In genomic region chr5:72109625-72110024, GRCh38 we compare ENCODE assay signal across 10 cellular contexts. TPM values are rescaled to one million over a fixed set of nuclear protein-coding genes. Genes with fewer than 3 reads are reported as not detected.
DNase-seq lines count a peak whose midpoint lies in the region; ATAC-seq, FAIRE-seq and TF ChIP-seq lines count a peak whose summit lies in the region.
"Had no signal": no experiment of that assay in that cellular context is flagged by ENCODE, and none has a peak within 500 bp of the region (broad histone marks: within the 10 kb centered on the region; RNA-seq: fewer than 3 reads in every experiment).

No MANE protein-coding gene starts in this region.

- POLR2A ChIA-PET in naive thymus-derived CD4-positive, alpha-beta T cell (lab: Charles Lee), result no interaction called here
- POLR2A ChIA-PET in activated CD4-positive, alpha-beta memory T cell treated with anti-CD3 and anti-CD28 coated beads, Interleukin-2, amount 10 ng/mL, durations not matched to agents 7 days and 5 days (lab: Charles Lee), result no interaction called here

- TF ChIP-seq POLR2A in GM12891 (IDR thresholded peaks at IDR 0.05; ENCODE audit: low read depth, low read length), result no peak

- H3K36me3 Mint-ChIP-seq in naive thymus-derived CD4-positive, alpha-beta T cell, result no peaks in the 10 kb centered on the region
- H3K36me3 Mint-ChIP-seq in activated CD4-positive, alpha-beta memory T cell treated with anti-CD3 and anti-CD28 coated beads, Interleukin-2, amount 10 ng/mL, durations not matched to agents 7 days and 5 days (ENCODE audit: low read depth), result no peaks in the 10 kb centered on the region

- H3K4me3 ChIP-seq in cardiac muscle cell (peak overlapping the region; percentile 82), kidney epithelial cell (ENCODE audit: low read depth, low read length) (peak overlapping the region; percentile 96)
- no peak overlapping the region for H3K4me3 ChIP-seq in naive thymus-derived CD4-positive, alpha-beta T cell (ENCODE audit: low read length)

- H3K9me3 ChIP-seq in cardiac muscle cell (ENCODE audit: low read depth), result no peaks in the 10 kb centered on the region
- no peaks in the 10 kb centered on the region for H3K9me3 ChIP-seq in naive thymus-derived CD4-positive, alpha-beta T cell (ENCODE audit: control insufficient read depth in 2 of 3, low read length in 3 of 3)

- H3K4me1 ChIP-seq in cardiac muscle cell (ENCODE audit: low read depth), result peaks cover 7% of the 10 kb centered on the region
- no peaks in the 10 kb centered on the region for H3K4me1 ChIP-seq in naive thymus-derived CD4-positive, alpha-beta T cell (ENCODE audit: control insufficient read depth in 2 of 2, insufficient read depth in 2 of 2, low read length in 2 of 2)

- H3K27me3 Mint-ChIP-seq in naive thymus-derived CD4-positive, alpha-beta T cell, result peaks cover 60 to 77% (median 66%) of the 10 kb centered on the region in 5 donors
- peaks cover 69% of the 10 kb centered on the region for H3K27me3 Mint-ChIP-seq in activated CD4-positive, alpha-beta memory T cell treated with anti-CD3 and anti-CD28 coated beads, Interleukin-2, amount 10 ng/mL, durations not matched to agents 7 days and 5 days

- peak overlapping the region in 1 of 10 donors; percentile 70 for H3K4me3 Mint-ChIP-seq in naive thymus-derived CD4-positive, alpha-beta T cell
- no peak overlapping the region for H3K4me3 Mint-ChIP-seq in activated CD4-positive, alpha-beta memory T cell treated with anti-CD3 and anti-CD28 coated beads, Interleukin-2, amount 10 ng/mL, durations not matched to agents 7 days and 5 days

- DNase-seq in cardiac muscle cell (ENCODE audit: low read depth in 1 of 2, low spot score in 1 of 2) (peak; percentile 23 to 48), cardiac septum (ENCODE audit: low spot score) (no peak), astrocyte of the hippocampus (ENCODE audit: low read depth, low spot score) (peak; percentile 72), kidney epithelial cell (ENCODE audit: low read depth) (no peak), GM12891 (ENCODE audit: insufficient read length, low spot score) (no peak), LoVo (ENCODE audit: low spot score) (no peak)
- no peak for DNase-seq in naive thymus-derived CD4-positive, alpha-beta T cell
- DNase-seq in activated CD4-positive, alpha-beta memory T cell treated with anti-CD3 and anti-CD28 coated beads, Interleukin-2, amount 10 ng/mL, durations not matched to agents 7 days and 5 days, result no peak
- DNase-seq: effector memory CD8-positive, alpha-beta T cell had no signal

- ATAC-seq in naive thymus-derived CD4-positive, alpha-beta T cell, result no peak
- ATAC-seq: effector memory CD8-positive, alpha-beta T cell had no signal

- H3K36me3 ChIP-seq in cardiac muscle cell (no peaks in the 10 kb centered on the region), kidney epithelial cell (ENCODE audit: control insufficient read depth, insufficient read depth, low read length) (no peaks in the 10 kb centered on the region)
- H3K36me3 ChIP-seq in naive thymus-derived CD4-positive, alpha-beta T cell (ENCODE audit: control insufficient read depth in 2 of 3, insufficient read depth in 3 of 3, low read length in 3 of 3), result no peaks in the 10 kb centered on the region

- CTCF ChIA-PET in naive thymus-derived CD4-positive, alpha-beta T cell (lab: Charles Lee), result no interaction called here
- CTCF ChIA-PET in activated CD4-positive, alpha-beta memory T cell treated with anti-CD3 and anti-CD28 coated beads, Interleukin-2, amount 10 ng/mL, durations not matched to agents 7 days and 5 days (lab: Charles Lee), result no interaction called here

- no peaks in the 10 kb centered on the region for H3K27me3 ChIP-seq in cardiac muscle cell
- peaks cover 2% of the 10 kb centered on the region for H3K27me3 ChIP-seq in kidney epithelial cell (ENCODE audit: control insufficient read depth, insufficient read depth, low read length)
- peaks cover 0 to 3% of the 10 kb centered on the region in 2 donors for H3K27me3 ChIP-seq in naive thymus-derived CD4-positive, alpha-beta T cell (ENCODE audit: control insufficient read depth in 2 of 2, insufficient read depth in 2 of 2, low read length in 2 of 2)

- H3K9me3 Mint-ChIP-seq in naive thymus-derived CD4-positive, alpha-beta T cell, result no peaks in the 10 kb centered on the region
- no peaks in the 10 kb centered on the region for H3K9me3 Mint-ChIP-seq in activated CD4-positive, alpha-beta memory T cell treated with anti-CD3 and anti-CD28 coated beads, Interleukin-2, amount 10 ng/mL, durations not matched to agents 7 days and 5 days
- H3K9me3 Mint-ChIP-seq: effector memory CD8-positive, alpha-beta T cell; T-helper 1 cell treated with Interleukin-12 subunit alpha and Interleukin-12 subunit beta and Interleukin-4 antibody, amounts not matched to agents 30 μg/mL and 1 μg/mL, for 36 hours had no signal

- intact Hi-C loops in cardiac septum (cut with DNase I), result loop anchor here (5.0 kb wide), 1 partner anchor 182 kb away; no protein-coding TSS in a partner anchor
- intact Hi-C loops in naive thymus-derived CD4-positive, alpha-beta T cell (cut with micrococcal nuclease), result no loop called here

- H3K27ac Mint-ChIP-seq in naive thymus-derived CD4-positive, alpha-beta T cell, result no peak overlapping the region
- H3K27ac Mint-ChIP-seq in activated CD4-positive, alpha-beta memory T cell treated with anti-CD3 and anti-CD28 coated beads, Interleukin-2, amount 10 ng/mL, durations not matched to agents 7 days and 5 days, result no peak overlapping the region
- H3K27ac Mint-ChIP-seq: effector memory CD8-positive, alpha-beta T cell; T-helper 1 cell treated with Interleukin-12 subunit alpha and Interleukin-12 subunit beta and Interleukin-4 antibody, amounts not matched to agents 30 μg/mL and 1 μg/mL, for 36 hours had no signal

- peak; percentile 18 for TF ChIP-seq CTCF in cardiac muscle cell (IDR thresholded peaks at IDR 0.05; ENCODE audit: low read depth, low read length)
- TF ChIP-seq CTCF in kidney epithelial cell (IDR thresholded peaks at IDR 0.05; ENCODE audit: insufficient read depth, low read length, poor library complexity, severe bottlenecking), result peak; percentile 13

- no peak for FAIRE-seq in GM12891 (lab: Jason Lieb, UNC)

- peaks cover 3 to 16% (median 10%) of the 10 kb centered on the region in 7 donors for H3K4me1 Mint-ChIP-seq in naive thymus-derived CD4-positive, alpha-beta T cell
- peaks cover 12% of the 10 kb centered on the region for H3K4me1 Mint-ChIP-seq in activated CD4-positive, alpha-beta memory T cell treated with anti-CD3 and anti-CD28 coated beads, Interleukin-2, amount 10 ng/mL, durations not matched to agents 7 days and 5 days

- H3K27ac ChIP-seq in cardiac muscle cell, result no peak overlapping the region
- H3K27ac ChIP-seq in naive thymus-derived CD4-positive, alpha-beta T cell (ENCODE audit: low read depth, low read length), result no peak overlapping the region

TF ChIP-seq in GM12891, 5 proteins besides CTCF, POLR2A, EP300 and RAD21:
- TF ChIP-seq TAF1 (IDR thresholded peaks at IDR 0.05; ENCODE audit: low read depth, low read length), result no peak
- TF ChIP-seq POLR2AphosphoS5 (IDR thresholded peaks at IDR 0.05; ENCODE audit: low read depth, low read length), result no peak
- TF ChIP-seq PAX5 (IDR thresholded peaks at IDR 0.05; ENCODE audit: insufficient read depth, low read length, severe bottlenecking), result no peak
- no peak for TF ChIP-seq SPI1 (IDR thresholded peaks at IDR 0.05; ENCODE audit: low read depth, low read length)
- no peak for TF ChIP-seq POU2F2 (IDR thresholded peaks at IDR 0.05; ENCODE audit: low read depth, low read length)

RNA-seq across cellular contexts. Expression of gene MAP1B, which starts 2.4 kb away (rescaled TPM):
- total RNA-seq in cardiac muscle cell, result 142 and 258 TPM in 2 replicates
- polyA plus RNA-seq in cardiac muscle cell, result 95.6 and 119 TPM in 2 replicates
- total RNA-seq in cardiac septum, result 217 TPM
- 136 and 295 TPM in 2 replicates for total RNA-seq in kidney epithelial cell
- polyA plus RNA-seq in GM12891 (2012; ENCODE audit: low read depth, missing spikeins), result 0.83 TPM
- under 1 TPM in 1 of 5 experiments, not detected in 4; 0.10 TPM for total RNA-seq in naive thymus-derived CD4-positive, alpha-beta T cell
- under 1 TPM; 0.06 to 0.21 TPM for polyA plus RNA-seq in naive thymus-derived CD4-positive, alpha-beta T cell
- total RNA-seq in activated CD4-positive, alpha-beta memory T cell treated with anti-CD3 and anti-CD28 coated beads, Interleukin-2, amount 10 ng/mL, durations not matched to agents 7 days and 5 days, result under 1 TPM; 0.25 to 0.30 TPM

Comparison
In these comparisons a context has a peak if more than half of its experiments do, and no peak if none do; other contexts are left out.
1. DNase-seq: peak in cardiac muscle cell (2 of 2) and astrocyte of the hippocampus (single experiment); none in cardiac septum (single experiment), kidney epithelial cell (single experiment), GM12891 (single experiment), LoVo (single experiment), naive thymus-derived CD4-positive, alpha-beta T cell (0 of 9) and activated CD4-positive, alpha-beta memory T cell treated with anti-CD3 and anti-CD28 coated beads, Interleukin-2, amount 10 ng/mL, durations not matched to agents 7 days and 5 days (single experiment).
2. RNA of gene MAP1B, which starts 2.4 kb away (total RNA-seq): 217 TPM in cardiac septum (single experiment), 142 to 258 TPM in cardiac muscle cell and 136 to 295 TPM in kidney epithelial cell; 0.25 to 0.30 TPM in activated CD4-positive, alpha-beta memory T cell treated with anti-CD3 and anti-CD28 coated beads, Interleukin-2, amount 10 ng/mL, durations not matched to agents 7 days and 5 days and 0.10 TPM in naive thymus-derived CD4-positive, alpha-beta T cell; every median in the first group is over 100 times any median in the second.